In genomic region chr10:113782986-113783704, GRCh38 we compare ENCODE assay signal across 11 cellular contexts. TPM values are rescaled to one million over a fixed set of nuclear protein-coding genes. Genes with fewer than 3 reads are reported as not detected.
"Had no signal": no experiment of that assay in that cellular context is flagged by ENCODE, and none has a peak within 500 bp of the region (broad histone marks: within the 10 kb centered on the region; RNA-seq: fewer than 3 reads in every experiment).

No MANE protein-coding gene starts in this region.

- H3K4me1 ChIP-seq: HAP-1 had no signal

- H3K27ac Mint-ChIP-seq: HFFc6, IgD-negative memory B cell had no signal

- FAIRE-seq: HepG2 had no signal

- H3K9me3 Mint-ChIP-seq: HFFc6, IgD-negative memory B cell had no signal

- DNase-seq: GM23248, GOT3, H7, HFFc6, KBM-7 had no signal

- H3K27ac ChIP-seq: GM23248, HL-60 had no signal

- H3K4me1 Mint-ChIP-seq: IgD-negative memory B cell had no signal

- H3K36me3 ChIP-seq: HAP-1 had no signal

- H3K9me3 ChIP-seq: HAP-1 had no signal

- H3K4me3 ChIP-seq: GM23248, HAP-1 had no signal

- ATAC-seq: HCT116, HepG2 had no signal

- H3K36me3 Mint-ChIP-seq: IgD-negative memory B cell had no signal

- H3K4me3 Mint-ChIP-seq: HFFc6, IgD-negative memory B cell had no signal

RNA-seq across cellular contexts. Expression of gene PLEKHS1, which starts 31.7 kb away (rescaled TPM):
- total RNA-seq: GM23248, H7, HepG2, HT1080 had no signal
- polyA plus RNA-seq: GM23248, HepG2, IgD-negative memory B cell had no signal
